18 cellular contexts compared by ENCODE assay signal in genomic region chr9:99055384-99055783, GRCh38. TPM values are rescaled to one million over a fixed set of nuclear protein-coding genes. Genes with fewer than 3 reads are reported as not detected.
DNase-seq lines count a peak whose midpoint lies in the region; ATAC-seq and TF ChIP-seq lines count a peak whose summit lies in the region.
"Had no signal": no experiment of that assay in that cellular context is flagged by ENCODE, and none has a peak within 500 bp of the region (broad histone marks: within the 10 kb centered on the region; RNA-seq: fewer than 3 reads in every experiment).

No MANE protein-coding gene starts in this region.

- H3K9me3 ChIP-seq in SK-N-SH (no peaks in the 10 kb centered on the region), WERI-Rb-1 (ENCODE audit: severe bottlenecking) (no peaks in the 10 kb centered on the region)
- H3K9me3 ChIP-seq: tibial nerve had no signal

- no peaks in the 10 kb centered on the region for H4K20me1 ChIP-seq in SK-N-SH (ENCODE audit: insufficient read depth)
- H4K20me1 ChIP-seq: BLaER1 treated with 17β-estradiol and CSF1 and Interleukin-3, amounts not matched to agents 10 nM and 100 nM had no signal

- H3K4me3 ChIP-seq in SK-N-SH (ENCODE audit: low read depth in 2 of 2, low read length in 1 of 2) (no peak overlapping the region), WERI-Rb-1 (ENCODE audit: low read depth, low read length) (no peak overlapping the region), fibroblast of the aortic adventitia (ENCODE audit: low read depth, low read length) (no peak overlapping the region)
- H3K4me3 ChIP-seq: BLaER1 treated with 17β-estradiol and CSF1 and Interleukin-3, amounts not matched to agents 10 nM and 100 nM; tibial nerve had no signal

- no peaks in the 10 kb centered on the region for H3F3A ChIP-seq in SK-N-SH (replicated peaks; ENCODE audit: insufficient read depth)

- H3K27ac Mint-ChIP-seq in stimulated activated effector memory CD8-positive, alpha-beta T cell treated with anti-CD3 and anti-CD28 coated beads, Interleukin-12 subunit alpha, Interleukin-12 subunit beta, amount 100 ng/mL, for 72 hours: peak overlapping the region; percentile 6
- H3K27ac Mint-ChIP-seq: activated CD4-positive, alpha-beta memory T cell treated with anti-CD3 and anti-CD28 coated beads, Interleukin-2, amount 10 ng/mL, durations not matched to agents 7 days and 5 days; naive B cell had no signal

- no peak for DNase-seq in SK-N-SH
- DNase-seq in WERI-Rb-1: peak; percentile 27
- peak; percentile 39 for DNase-seq in fibroblast of the aortic adventitia (ENCODE audit: low read depth)
- no peak for DNase-seq in stimulated activated effector memory CD8-positive, alpha-beta T cell treated with anti-CD3 and anti-CD28 coated beads, Interleukin-12 subunit alpha, Interleukin-12 subunit beta, amount 100 ng/mL, for 72 hours (ENCODE audit: low spot score in 2 of 2)
- DNase-seq in RPMI8226: no peak
- DNase-seq: 8988T; activated CD4-positive, alpha-beta memory T cell treated with anti-CD3 and anti-CD28 coated beads, Interleukin-2, amount 10 ng/mL, durations not matched to agents 7 days and 5 days; activated T-cell treated with anti-CD3 and anti-CD28 coated beads, Interleukin-2, amount 50 U/mL, for 48 hours; DMS 273 treated with DMSO at 0.1 percent for 48 hours; naive B cell; NCI-H2081; NCI-H69; small intestine had no signal

- no peak overlapping the region for H3K4me2 ChIP-seq in SK-N-SH

- no peaks in the 10 kb centered on the region for H3K79me2 ChIP-seq in SK-N-SH (ENCODE audit: insufficient read depth)

- H2AFZ ChIP-seq in SK-N-SH (ENCODE audit: low read depth): no peak overlapping the region

- H3K36me3 Mint-ChIP-seq in stimulated activated effector memory CD8-positive, alpha-beta T cell treated with anti-CD3 and anti-CD28 coated beads, Interleukin-12 subunit alpha, Interleukin-12 subunit beta, amount 100 ng/mL, for 72 hours: peaks cover 8% of the 10 kb centered on the region
- H3K36me3 Mint-ChIP-seq: naive B cell had no signal

- CTCF ChIA-PET in SK-N-SH (lab: Yijun Ruan, JAX): interaction anchor here (0.8 kb wide), 1 partner anchor 264 kb away, joined by 3 read pairs; no protein-coding TSS in a partner anchor

- H3K36me3 ChIP-seq in SK-N-SH (replicated peaks in 1 of 2; ENCODE audit: control insufficient read depth in 1 of 2, insufficient read depth in 2 of 2, low read length in 1 of 2) (no peaks in the 10 kb centered on the region), WERI-Rb-1 (no peaks in the 10 kb centered on the region)
- H3K36me3 ChIP-seq: BLaER1 treated with 17β-estradiol and CSF1 and Interleukin-3, amounts not matched to agents 10 nM and 100 nM had no signal

- TF ChIP-seq RAD21 in SK-N-SH (IDR thresholded peaks at IDR 0.05; ENCODE audit: low read length): no peak

- 75% methylated on average over 1 of the region's 1 CpG for WGBS in SK-N-SH (ENCODE audit: low lambda C conversion rate)

- 0 out of 4 replicates have a peak, but pooled peaks cover 0 to 4% of the 10 kb centered on the region in 2 experiments for H3K4me1 ChIP-seq in SK-N-SH (ENCODE audit: control insufficient read depth in 1 of 2, insufficient read depth in 2 of 2, low read depth in 1 of 2, low read length in 1 of 2)

- TF ChIP-seq EP300 in SK-N-SH (IDR thresholded peaks at IDR 0.05; ENCODE audit: borderline replicate concordance in 1 of 2, low read depth in 1 of 2, low read length in 1 of 2): no peak

- no peak for ATAC-seq in SK-N-SH treated with all-trans-retinoic acid at 6 μM for 48 hours
- no peak for ATAC-seq in stimulated activated effector memory CD8-positive, alpha-beta T cell treated with anti-CD3 and anti-CD28 coated beads, Interleukin-12 subunit alpha, Interleukin-12 subunit beta, amount 100 ng/mL, for 72 hours
- no peak for ATAC-seq in GM19463 (IDR thresholded peaks at IDR 0.05; ENCODE audit: unreplicated experiment)
- ATAC-seq in HG03460 (IDR thresholded peaks at IDR 0.05; ENCODE audit: unreplicated experiment): no peak

- H3K27ac ChIP-seq in SK-N-SH (ENCODE audit: low read depth in 2 of 2, low read length in 1 of 2) (no peak overlapping the region), WERI-Rb-1 (no peak overlapping the region)
- H3K27ac ChIP-seq: tibial nerve had no signal

- TF ChIP-seq CTCF in SK-N-SH (IDR thresholded peaks at IDR 0.05): no peak
- no peak for TF ChIP-seq CTCF in WERI-Rb-1 (IDR thresholded peaks at IDR 0.05; ENCODE audit: low read depth, low read length)
- TF ChIP-seq CTCF in fibroblast of the aortic adventitia (IDR thresholded peaks at IDR 0.05; ENCODE audit: insufficient read depth, low read length): no peak

- H3K27me3 ChIP-seq in SK-N-SH (ENCODE audit: insufficient read depth) (no peaks in the 10 kb centered on the region), WERI-Rb-1 (ENCODE audit: insufficient read depth, low read depth, severe bottlenecking) (no peaks in the 10 kb centered on the region)
- H3K27me3 ChIP-seq: tibial nerve had no signal

- peak overlapping the region; percentile 7 for H3K4me3 Mint-ChIP-seq in stimulated activated effector memory CD8-positive, alpha-beta T cell treated with anti-CD3 and anti-CD28 coated beads, Interleukin-12 subunit alpha, Interleukin-12 subunit beta, amount 100 ng/mL, for 72 hours
- H3K4me3 Mint-ChIP-seq: activated CD4-positive, alpha-beta memory T cell treated with anti-CD3 and anti-CD28 coated beads, Interleukin-2, amount 10 ng/mL, durations not matched to agents 7 days and 5 days had no signal

- peaks cover 87% of the 10 kb centered on the region for H3K4me1 Mint-ChIP-seq in stimulated activated effector memory CD8-positive, alpha-beta T cell treated with anti-CD3 and anti-CD28 coated beads, Interleukin-12 subunit alpha, Interleukin-12 subunit beta, amount 100 ng/mL, for 72 hours

- POLR2A ChIA-PET in SK-N-SH (lab: Yijun Ruan, JAX): no interaction called here

- H3K9me3 Mint-ChIP-seq in stimulated activated effector memory CD8-positive, alpha-beta T cell treated with anti-CD3 and anti-CD28 coated beads, Interleukin-12 subunit alpha, Interleukin-12 subunit beta, amount 100 ng/mL, for 72 hours: peaks cover 2% of the 10 kb centered on the region

- no peak overlapping the region for H3K9ac ChIP-seq in SK-N-SH
- H3K9ac ChIP-seq: BLaER1 treated with 17β-estradiol and CSF1 and Interleukin-3, amounts not matched to agents 10 nM and 100 nM had no signal

- H3K9me2 ChIP-seq in SK-N-SH: no peaks in the 10 kb centered on the region

TF ChIP-seq in SK-N-SH, 30 proteins besides CTCF, POLR2A, EP300 and RAD21:
- TF ChIP-seq PBX3 (IDR thresholded peaks at IDR 0.05) (0 out of 2 replicates have a peak, but pooled peaks have one; percentile 26), RCOR1 (IDR thresholded peaks at IDR 0.05; ENCODE audit: low read length) (no peak)

TF ChIP-seq in SK-N-SH treated with all-trans-retinoic acid at 6 μM for 48 hours, 23 proteins besides CTCF, POLR2A, EP300 and RAD21:
- TF ChIP-seq RARB (CRISPR knock-in tag; IDR thresholded peaks at IDR 0.05): no peak
- TF ChIP-seq POU6F1 (CRISPR knock-in tag; IDR thresholded peaks at IDR 0.05; ENCODE audit: borderline replicate concordance, low read depth): no peak
- TF ChIP-seq GLIS3 (CRISPR knock-in tag; IDR thresholded peaks at IDR 0.05): no peak
- no peak for TF ChIP-seq ARNTL (CRISPR knock-in tag; IDR thresholded peaks at IDR 0.05; ENCODE audit: borderline replicate concordance, low read depth)
- no peak for TF ChIP-seq ZC3H10 (CRISPR knock-in tag; IDR thresholded peaks at IDR 0.05)

RNA-seq across cellular contexts. Expression of gene TGFBR1, which starts 49.5 kb away (rescaled TPM):
- polyA plus RNA-seq in SK-N-SH (2012; rRNA removed): 15.3 and 28.7 TPM in 2 replicates
- 15.7 and 16.6 TPM in 2 replicates for polyA plus RNA-seq in SK-N-SH (2012; cell fraction: cytosol; rRNA removed)
- 5.2 and 11.8 TPM in 2 replicates for polyA plus RNA-seq in SK-N-SH (2012; cell fraction: nucleus; rRNA removed)
- 20.1 and 28.8 TPM in 2 replicates for total RNA-seq in fibroblast of the aortic adventitia (ENCODE audit: low replicate concordance)

Comparison
In these comparisons a context has a peak if more than half of its experiments do, and no peak if none do; other contexts are left out.
1. DNase-seq: peak in WERI-Rb-1 (single experiment) and fibroblast of the aortic adventitia (single experiment); none in SK-N-SH (single experiment), stimulated activated effector memory CD8-positive, alpha-beta T cell treated with anti-CD3 and anti-CD28 coated beads, Interleukin-12 subunit alpha, Interleukin-12 subunit beta, amount 100 ng/mL, for 72 hours (0 of 2) and RPMI8226 (single experiment).